ENCODE assay signal across 2 cellular contexts in the genomic region with DNA sequence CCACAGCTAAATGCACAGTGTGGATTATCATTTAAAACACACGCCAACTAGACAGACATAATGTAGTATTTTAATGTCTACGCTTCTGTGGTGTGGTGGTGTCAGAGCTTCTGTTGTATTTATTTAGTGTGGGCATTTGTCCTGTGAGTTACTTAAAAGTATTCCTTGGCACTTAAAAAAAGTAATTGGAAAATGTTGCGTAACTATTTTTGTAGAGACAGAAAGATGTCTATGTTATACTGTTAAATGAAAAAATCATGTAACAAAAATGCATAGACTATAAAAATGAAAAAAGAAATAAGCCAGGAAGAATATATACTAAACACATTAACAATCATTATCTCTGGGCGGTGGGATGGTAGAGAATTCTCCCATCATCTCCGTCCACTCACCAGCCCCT.
A peak's percentile ranks its signal among the peaks of the same experiment; 100 is the strongest.
TF ChIP-seq lines count a peak whose summit lies in the region.

No MANE protein-coding gene starts in this region.

TF ChIP-seq in IMR-90, 13 proteins besides CTCF, POLR2A, EP300 and RAD21:
- TF ChIP-seq NFE2L2 (IDR thresholded peaks at IDR 0.05; ENCODE audit: low read depth, low read length): no peak
- peak; percentile 89 for TF ChIP-seq CEBPB (IDR thresholded peaks at IDR 0.05; ENCODE audit: low read depth, low read length)
- TF ChIP-seq CHD1 (IDR thresholded peaks at IDR 0.05; ENCODE audit: low read depth, low read length): no peak
- no peak for TF ChIP-seq RCOR1 (IDR thresholded peaks at IDR 0.05; ENCODE audit: insufficient replicate concordance, low read length)

TF ChIP-seq in SK-N-SH, 30 proteins besides CTCF, POLR2A, EP300 and RAD21:
- TF ChIP-seq ELF1 (IDR thresholded peaks at IDR 0.05): no peak
- TF ChIP-seq MEF2A (IDR thresholded peaks at IDR 0.05; ENCODE audit: borderline replicate concordance, low read depth): no peak
- no peak for TF ChIP-seq FOXJ3 (CRISPR knock-in tag; IDR thresholded peaks at IDR 0.05)
- TF ChIP-seq SIN3A (IDR thresholded peaks at IDR 0.05; ENCODE audit: borderline replicate concordance, low read depth, low read length): no peak
- no peak for TF ChIP-seq FOXM1 (IDR thresholded peaks at IDR 0.05; ENCODE audit: low read depth)
- TF ChIP-seq USF1 (IDR thresholded peaks at IDR 0.05; ENCODE audit: borderline replicate concordance, low read depth): no peak
- TF ChIP-seq ZBTB33 (IDR thresholded peaks at IDR 0.05; ENCODE audit: borderline replicate concordance, low read depth): no peak
- no peak for TF ChIP-seq JUND (IDR thresholded peaks at IDR 0.05)
- no peak for TF ChIP-seq TCF12 (IDR thresholded peaks at IDR 0.05)
- no peak for TF ChIP-seq USF2 (IDR thresholded peaks at IDR 0.05; ENCODE audit: borderline replicate concordance, low read depth, low read length)
- TF ChIP-seq TAF1 (IDR thresholded peaks at IDR 0.05; ENCODE audit: borderline replicate concordance, low read depth, low read length): no peak
- TF ChIP-seq PBX3 (IDR thresholded peaks at IDR 0.05): no peak
- TF ChIP-seq NFIC (IDR thresholded peaks at IDR 0.05; ENCODE audit: borderline replicate concordance): no peak
- TF ChIP-seq MXI1 (IDR thresholded peaks at IDR 0.05; ENCODE audit: low read depth, low read length): no peak
- TF ChIP-seq NRF1 (IDR thresholded peaks at IDR 0.05; ENCODE audit: low read depth, low read length): no peak
- TF ChIP-seq YY1 (IDR thresholded peaks at IDR 0.05; ENCODE audit: low read depth): no peak
